ENCODE assay signal across 30 cellular contexts in genomic region chr5:126900796-126901195, GRCh38.
DNase-seq lines count a peak whose midpoint lies in the region; ATAC-seq, FAIRE-seq and TF ChIP-seq lines count a peak whose summit lies in the region.
"Had no signal": no experiment of that assay in that cellular context is flagged by ENCODE, and none has a peak within 500 bp of the region (broad histone marks: within the 10 kb centered on the region; RNA-seq: fewer than 3 reads in every experiment).

No MANE protein-coding gene starts in this region.

- no peak overlapping the region for H3K4me2 ChIP-seq in K562 (ENCODE audit: insufficient read depth, low read length)
- H3K4me2 ChIP-seq in trophoblast cell (ENCODE audit: low read length) = no peak overlapping the region
- H3K4me2 ChIP-seq: A549; BLaER1; BLaER1 treated with 17β-estradiol and CSF1 and Interleukin-3, amounts not matched to agents 10 nM and 100 nM had no signal

- no peak overlapping the region for H2AFZ ChIP-seq in K562 (ENCODE audit: low read depth, low read length)
- H2AFZ ChIP-seq in trophoblast cell (ENCODE audit: insufficient read depth, low read length, poor library complexity) = no peak overlapping the region

- H3K79me2 ChIP-seq in K562 (ENCODE audit: control insufficient read depth, insufficient read depth, low read length) (no peaks in the 10 kb centered on the region), trophoblast cell (ENCODE audit: control insufficient read depth, insufficient read depth, low read length, poor library complexity) (no peaks in the 10 kb centered on the region)

- H3K4me3 ChIP-seq in K562 = no peak overlapping the region
- H3K4me3 ChIP-seq in trophoblast cell (ENCODE audit: low read depth, low read length) = no peak overlapping the region
- H3K4me3 ChIP-seq: A549; BLaER1; BLaER1 treated with 17β-estradiol and CSF1 and Interleukin-3, amounts not matched to agents 10 nM and 100 nM had no signal

- in situ Hi-C loops in K562 (cut with MboI) = no loop called here

- no TSS peak for BruUV-seq in K562 (replicated peaks; lab: Mats Ljungman, UMichigan)

- H3K36me3 ChIP-seq in K562 (ENCODE audit: control insufficient read depth, insufficient read depth, low read length) (peaks cover 20% of the 10 kb centered on the region; the same call in 2 of the 3 replicates), trophoblast cell (ENCODE audit: control insufficient read depth in 1 of 2, insufficient read depth in 2 of 2, low read length in 2 of 2) (no peaks in the 10 kb centered on the region)

- DNase-seq in K562 (ENCODE audit: extremely low read depth in 1 of 4, low spot score in 3 of 4) (no peak), trophoblast cell (peak; percentile 85 to 90), NCI-H2081 (lab: John Stamatoyannopoulos, UW) (no peak)
- DNase-seq: 8988T; ACHN; AML-193; BE2C; C1 segment of cervical spinal cord; Caco-2; Calu3; CD4-positive, alpha-beta memory T cell; CD4-positive, alpha-beta T cell; CD4-positive, CD25-positive, alpha-beta regulatory T cell; CD8-positive, alpha-beta memory T cell; CD8-positive, alpha-beta T cell; DMS 273 treated with DMSO at 0.1 percent for 48 hours; DMS153; DMS53; DMS79; DMS79 treated with DMSO at 0.1 percent for 48 hours; DND-41; EL had no signal

- no peak overlapping the region for H2BK12ac ChIP-seq in trophoblast cell (ENCODE audit: low read length)

- no peak overlapping the region for H4K8ac ChIP-seq in trophoblast cell (ENCODE audit: low read depth, low read length)

- CTCF ChIA-PET in K562 (lab: Yijun Ruan, JAX; ENCODE audit: low intra/inter-chr PET ratio) = no interaction called here

- no peak overlapping the region for H3K27ac ChIP-seq in K562 (ENCODE audit: extremely low read depth, low read depth, low read length)
- H3K27ac ChIP-seq in trophoblast cell (ENCODE audit: low read depth, low read length) = no peak overlapping the region
- H3K27ac ChIP-seq: 22Rv1; A549; BLaER1; BLaER1 treated with 17β-estradiol and CSF1 and Interleukin-3, amounts not matched to agents 10 nM and 100 nM; C4-2B had no signal

- no peaks in the 10 kb centered on the region for H3K9me1 ChIP-seq in K562 (ENCODE audit: control insufficient read depth, insufficient read depth, low read length)

- no peak for TF ChIP-seq POLR2A in K562 (conservative IDR thresholded peaks at IDR 0.05)

- TF ChIP-seq EP300 in K562 (IDR thresholded peaks at IDR 0.05; ENCODE audit: low read length) = no peak

- intact Hi-C loops in K562 (cut with micrococcal nuclease) = no loop called here

- TF ChIP-seq RAD21 in K562 (CRISPR knock-in tag; conservative IDR thresholded peaks at IDR 0.05 in 1 of 2, IDR thresholded peaks at IDR 0.05 in 1 of 2) = no peak

- H3K79me1 ChIP-seq in trophoblast cell (ENCODE audit: low read length) = no peaks in the 10 kb centered on the region

- POLR2A ChIA-PET in K562 (lab: Yijun Ruan, JAX) = no interaction called here

- FAIRE-seq in K562 (lab: Jason Lieb, UNC) = no peak
- FAIRE-seq: A204.1, A549, D721Med had no signal

- no peak overlapping the region for H3K4ac ChIP-seq in trophoblast cell (ENCODE audit: low read depth, low read length)

- no peak overlapping the region for H4K91ac ChIP-seq in trophoblast cell (ENCODE audit: low read depth, low read length)

- peaks cover 4% of the 10 kb centered on the region; the same call in 1 of the 2 replicates for H3K9me3 ChIP-seq in K562 (replicated peaks; ENCODE audit: control insufficient read depth, insufficient read depth, low read depth, low read length)
- no peaks in the 10 kb centered on the region for H3K9me3 ChIP-seq in trophoblast cell (ENCODE audit: insufficient read depth, low read depth, low read length)
- H3K9me3 ChIP-seq: A549, BE2C, Caco-2 had no signal

- H4K20me1 ChIP-seq in K562 (replicated peaks; ENCODE audit: control insufficient read depth, insufficient read depth, low read length) = no peaks in the 10 kb centered on the region
- H4K20me1 ChIP-seq: BLaER1; BLaER1 treated with 17β-estradiol and CSF1 and Interleukin-3, amounts not matched to agents 10 nM and 100 nM had no signal

- H4K12ac ChIP-seq in trophoblast cell (ENCODE audit: low read depth, low read length) = no peak overlapping the region

- H3K18ac ChIP-seq in trophoblast cell (ENCODE audit: low read length) = no peak overlapping the region

- no peak for TF ChIP-seq CTCF in K562 (IDR thresholded peaks at IDR 0.05 in 2 of 3, conservative IDR thresholded peaks at IDR 0.05 in 1 of 3; ENCODE audit: insufficient read depth in 2 of 3, low read depth in 1 of 3, low read length in 3 of 3)

- no peak overlapping the region for H3K9ac ChIP-seq in K562 (ENCODE audit: insufficient read depth in 1 of 2, low read depth in 2 of 2, low read length in 2 of 2)
- no peak overlapping the region for H3K9ac ChIP-seq in trophoblast cell (ENCODE audit: low read length)
- H3K9ac ChIP-seq: BLaER1; BLaER1 treated with 17β-estradiol and CSF1 and Interleukin-3, amounts not matched to agents 10 nM and 100 nM had no signal

- H3K14ac ChIP-seq in trophoblast cell (ENCODE audit: low read length) = no peak overlapping the region

- no peak overlapping the region for H3K23ac ChIP-seq in trophoblast cell (ENCODE audit: low read length)

- WGBS in K562 (ENCODE audit: insufficient coverage, low coverage, missing lambda C conversion rate) = 86% methylated on average over 6 of the region's 6 CpGs
- WGBS in trophoblast cell (ENCODE audit: extremely low coverage, insufficient coverage, insufficient read length) = no CpG with 5 or more reads among the region's 6 CpGs

- ATAC-seq in K562 = no peak
- no peak for ATAC-seq in GM19023 (IDR thresholded peaks at IDR 0.05; ENCODE audit: unreplicated experiment)
- ATAC-seq: A549; CD8-positive, alpha-beta T cell had no signal

- H3K27me3 ChIP-seq in K562 (ENCODE audit: control insufficient read depth in 2 of 2, insufficient read depth in 2 of 2, low read length in 2 of 2) (no peaks in the 10 kb centered on the region), trophoblast cell (ENCODE audit: insufficient read depth, low read length) (no peaks in the 10 kb centered on the region)
- H3K27me3 ChIP-seq: BE2C; BLaER1; BLaER1 treated with 17β-estradiol and CSF1 and Interleukin-3, amounts not matched to agents 10 nM and 100 nM had no signal

- no peak overlapping the region for H2BK120ac ChIP-seq in trophoblast cell (ENCODE audit: insufficient read depth, low read length, poor library complexity)

- H3K4me1 ChIP-seq in K562 (replicated peaks in 1 of 2; ENCODE audit: control insufficient read depth in 2 of 2, insufficient read depth in 2 of 2, low read length in 2 of 2) (no peaks in the 10 kb centered on the region), trophoblast cell (ENCODE audit: control insufficient read depth in 1 of 2, insufficient read depth in 2 of 2, low read length in 2 of 2) (no peaks in the 10 kb centered on the region)
- H3K4me1 ChIP-seq: A549; BE2C; BLaER1; BLaER1 treated with 17β-estradiol and CSF1 and Interleukin-3, amounts not matched to agents 10 nM and 100 nM; Caco-2 had no signal

- no peak overlapping the region for H2AK5ac ChIP-seq in trophoblast cell (ENCODE audit: low read length)

- H2BK5ac ChIP-seq in trophoblast cell (ENCODE audit: low read depth, low read length, poor library complexity) = no peak overlapping the region

TF ChIP-seq in K562, 482 proteins besides CTCF, POLR2A, EP300 and RAD21:
- TF ChIP-seq TFE3 (CRISPR knock-in tag; IDR thresholded peaks at IDR 0.05) (peak; percentile 11; the same call in 1 of the 2 replicates), SNAPC5 (CRISPR knock-in tag; IDR thresholded peaks at IDR 0.05) (no peak)

Comparison
In these comparisons a context has a peak if more than half of its experiments do, and no peak if none do; other contexts are left out.
1. DNase-seq: peak in trophoblast cell (2 of 2); none in K562 (0 of 4) and NCI-H2081 (0 of 2).